Comparison of ENCODE assay signal across 8 cellular contexts in genomic region chr14:50003213-50004021, GRCh38.
DNase-seq lines count a peak whose midpoint lies in the region; ATAC-seq, FAIRE-seq and TF ChIP-seq lines count a peak whose summit lies in the region.

No MANE protein-coding gene starts in this region.

- H3K27me3 Mint-ChIP-seq in T-helper 17 cell, result no peaks in the 10 kb centered on the region

- H3K27me3 ChIP-seq in MG63 (no peaks in the 10 kb centered on the region), spleen (replicated peaks in 1 of 7) (no peaks in the 10 kb centered on the region)

- WGBS in spleen, 5 donors, result 3 to 7% (median 4%) methylated on average over 31 to 54 of the region's 54 CpGs

- H3K27ac ChIP-seq in spleen, result peak overlapping the region; percentile 86 to 96 (median 92)

- no peaks in the 10 kb centered on the region for H3K36me3 Mint-ChIP-seq in T-helper 17 cell (ENCODE audit: low read depth)

- H3K4me3 ChIP-seq in MG63 (peak overlapping the region; percentile 39), iPS-18c (ENCODE audit: insufficient read depth, low read depth, low read length) (peak overlapping the region; percentile 56), spleen (peak overlapping the region; percentile 23 to 70 (median 50))

- peak; percentile 29 for ATAC-seq in T-helper 17 cell

- peaks cover 45 to 73% (median 63%) of the 10 kb centered on the region in 6 donors for H3K4me1 ChIP-seq in spleen

- H3K9me3 ChIP-seq in MG63 (no peaks in the 10 kb centered on the region), T-helper 17 cell (ENCODE audit: control insufficient read depth, low read length, poor library complexity, severe bottlenecking) (no peaks in the 10 kb centered on the region), iPS-18c (ENCODE audit: control insufficient read depth, insufficient read depth, low read length) (no peaks in the 10 kb centered on the region), spleen (no peaks in the 10 kb centered on the region)

- H3K4me3 Mint-ChIP-seq in T-helper 17 cell, result peak overlapping the region; percentile 94

- DNase-seq in GM10248 (ENCODE audit: extremely low spot score), result peak; percentile 90
- peak; percentile 39 for DNase-seq in H54 (ENCODE audit: insufficient read length, low spot score)
- peak; percentile 78 for DNase-seq in MG63
- peak; percentile 64 to 73 (median 65) for DNase-seq in T-helper 17 cell
- DNase-seq in astrocyte of the hippocampus (ENCODE audit: low read depth, low spot score), result peak; percentile 65
- peak; percentile 97 for DNase-seq in spleen
- no peak for DNase-seq in NCI-H774 (lab: John Stamatoyannopoulos, UW)

- CTCF ChIA-PET in GM10248 (lab: Yijun Ruan, JAX), result interaction anchor here (0.7 to 2.9 kb wide), 20 partner anchors 10 to 142 kb away, joined by 3 to 16 read pairs (median 4); no protein-coding TSS in a partner anchor

- H3K27ac Mint-ChIP-seq in T-helper 17 cell, result peak overlapping the region; percentile 99

- intact Hi-C loops in spleen (cut with DNase I; ENCODE audit: low total_unique reads), result loop anchor here (10.0 kb wide), 1 partner anchor 119 kb away; no protein-coding TSS in a partner anchor

- peak; percentile 15 for TF ChIP-seq CTCF in GM10248 (IDR thresholded peaks at IDR 0.05; ENCODE audit: control extremely low read depth, extremely low read depth, low read depth, missing control alignments)
- peak in 9 of 11 experiments; percentile 33 to 70 (median 55) for TF ChIP-seq CTCF in spleen (IDR thresholded peaks at IDR 0.05 in 8 of 11, conservative IDR thresholded peaks at IDR 0.05 in 3 of 11)

- TF ChIP-seq POLR2A in H54 (IDR thresholded peaks at IDR 0.05; ENCODE audit: low read depth, low read length) (peak; percentile 35), spleen (IDR thresholded peaks at IDR 0.05) (peak in 2 of 3 donors; percentile 13 to 61)

- POLR2A ChIA-PET in GM10248 (lab: Yijun Ruan, JAX), result interaction anchor here (0.6 to 2.0 kb wide), 8 partner anchors 10 to 383 kb away, joined by 3 to 10 read pairs (median 4); partner anchors contain the start of gene RPL36AL

- no peak for FAIRE-seq in H54 (lab: Jason Lieb, UNC)

- no peaks in the 10 kb centered on the region for H3K36me3 ChIP-seq in MG63
- H3K36me3 ChIP-seq in spleen, result no peaks in the 10 kb centered on the region

- H3K4me1 Mint-ChIP-seq in T-helper 17 cell, result peaks cover 44% of the 10 kb centered on the region
